ENCODE assay signal across 25 cellular contexts in genomic region chr1:240210026-240210425, GRCh38.
DNase-seq lines count a peak whose midpoint lies in the region; ATAC-seq, FAIRE-seq and TF ChIP-seq lines count a peak whose summit lies in the region.
"Had no signal": no experiment of that assay in that cellular context is flagged by ENCODE, and none has a peak within 500 bp of the region (broad histone marks: within the 10 kb centered on the region; RNA-seq: fewer than 3 reads in every experiment).

No MANE protein-coding gene starts in this region.

- POLR2A ChIA-PET in MCF 10A (lab: Yijun Ruan, JAX) = no interaction called here
- POLR2A ChIA-PET in activated CD4-positive, alpha-beta T cell treated with anti-CD3 and anti-CD28 coated beads, Interleukin-2, amount 10 ng/mL, durations not matched to agents 7 days and 5 days (lab: Charles Lee) = interaction anchor here (0.8 kb wide), 1 partner anchor 1583 kb away, joined by 3 read pairs; no protein-coding TSS in a partner anchor

- H3K4me3 ChIP-seq in mammary epithelial cell (replicated peaks in 1 of 3; ENCODE audit: insufficient read depth in 1 of 3, low read depth in 2 of 3, low read length in 3 of 3) = no peak overlapping the region
- no peak overlapping the region for H3K4me3 ChIP-seq in SJSA1
- H3K4me3 ChIP-seq: GM12878 had no signal

- no peaks in the 10 kb centered on the region for H3K27me3 Mint-ChIP-seq in MCF 10A (ENCODE audit: insufficient read depth, unreplicated experiment)
- H3K27me3 Mint-ChIP-seq in activated CD4-positive, alpha-beta T cell treated with anti-CD3 and anti-CD28 coated beads, Interleukin-2, amount 10 ng/mL, durations not matched to agents 7 days and 5 days = no peaks in the 10 kb centered on the region

- BruUV-seq in MCF 10A (replicated peaks; lab: Mats Ljungman, UMichigan) = no TSS peak
- BruUV-seq in mammary epithelial cell (replicated peaks; lab: Mats Ljungman, UMichigan) = no TSS peak

- no peak for ATAC-seq in stimulated activated naive CD8-positive, alpha-beta T cell treated with anti-CD3 and anti-CD28 coated beads, Interleukin-15, Interleukin-2, amounts not matched to agents 100 U/mL and 50 U/mL, for 24 hours
- ATAC-seq in HG03159 (IDR thresholded peaks at IDR 0.05; ENCODE audit: unreplicated experiment) = no peak
- ATAC-seq: CD8-positive, alpha-beta T cell; GM12878 had no signal

- DNase-seq in MCF 10A (ENCODE audit: unreplicated experiment) (peak; percentile 25), mammary epithelial cell (no peak), SJSA1 (ENCODE audit: low read depth in 1 of 2, low spot score in 2 of 2) (peak in 1 of 2 experiments; percentile 19), iris pigment epithelial cell (ENCODE audit: low read depth) (peak; percentile 14), urothelium cell line (ENCODE audit: low spot score) (no peak)
- DNase-seq in stimulated activated naive CD8-positive, alpha-beta T cell treated with anti-CD3 and anti-CD28 coated beads, Interleukin-15, Interleukin-2, amounts not matched to agents 100 U/mL and 50 U/mL, for 24 hours = no peak
- DNase-seq in activated CD4-positive, alpha-beta T cell treated with anti-CD3 and anti-CD28 coated beads, Interleukin-2, amount 10 ng/mL, durations not matched to agents 7 days and 5 days = no peak
- DNase-seq: ACHN; AML-193; C1 segment of cervical spinal cord; Calu3; CD8-positive, alpha-beta T cell; DMS53; H9; KBM-7; NCI-H1105; NCI-H2029 treated with DMSO at 0.1 percent for 48 hours; NCI-H226; NCI-H510A treated with DMSO at 0.1 percent for 48 hours; NCI-H748 treated with DMSO at 0.1 percent for 48 hours; SHP77 treated with DMSO at 0.1 percent for 48 hours had no signal

- TF ChIP-seq CTCF in MCF 10A (IDR thresholded peaks at IDR 0.05; ENCODE audit: unreplicated experiment) = no peak
- TF ChIP-seq CTCF in mammary epithelial cell (conservative IDR thresholded peaks at IDR 0.05 in 1 of 2, IDR thresholded peaks at IDR 0.05 in 1 of 2; ENCODE audit: extremely low read depth in 1 of 2, insufficient read depth in 1 of 2, low read depth in 1 of 2, low read length in 2 of 2) = no peak

- no peak overlapping the region for H2AFZ ChIP-seq in mammary epithelial cell (ENCODE audit: low read depth, low read length)

- no peaks in the 10 kb centered on the region for H3K79me2 ChIP-seq in mammary epithelial cell (ENCODE audit: insufficient read depth, low read length)

- H3K4me1 Mint-ChIP-seq in MCF 10A (ENCODE audit: insufficient read depth, unreplicated experiment) = peaks cover 5% of the 10 kb centered on the region
- H3K4me1 Mint-ChIP-seq in activated CD4-positive, alpha-beta T cell treated with anti-CD3 and anti-CD28 coated beads, Interleukin-2, amount 10 ng/mL, durations not matched to agents 7 days and 5 days = no peaks in the 10 kb centered on the region
- H3K4me1 Mint-ChIP-seq: H9 had no signal

- no peak overlapping the region for H3K27ac Mint-ChIP-seq in MCF 10A (ENCODE audit: low read depth, unreplicated experiment)
- no peak overlapping the region for H3K27ac Mint-ChIP-seq in activated CD4-positive, alpha-beta T cell treated with anti-CD3 and anti-CD28 coated beads, Interleukin-2, amount 10 ng/mL, durations not matched to agents 7 days and 5 days
- H3K27ac Mint-ChIP-seq: CD8-positive, alpha-beta T cell; H9 had no signal

- no peak overlapping the region for H3K9ac ChIP-seq in mammary epithelial cell (ENCODE audit: insufficient read depth, low read length)

- CTCF ChIA-PET in MCF 10A (lab: Yijun Ruan, JAX) (no interaction called here), mammary epithelial cell (lab: Charles Lee; ENCODE audit: low non-redundant PET) (no interaction called here)
- CTCF ChIA-PET in activated CD4-positive, alpha-beta T cell treated with anti-CD3 and anti-CD28 coated beads, Interleukin-2, amount 10 ng/mL, durations not matched to agents 7 days and 5 days (lab: Charles Lee) = no interaction called here

- H4K20me1 ChIP-seq in mammary epithelial cell (ENCODE audit: insufficient read depth, low read length) = no peaks in the 10 kb centered on the region

- FAIRE-seq in urothelium cell line (lab: Jason Lieb, UNC) = peak; percentile 87
- FAIRE-seq: GM12878 had no signal

- no peaks in the 10 kb centered on the region for H3K36me3 Mint-ChIP-seq in MCF 10A (ENCODE audit: insufficient read depth, unreplicated experiment)
- no peaks in the 10 kb centered on the region for H3K36me3 Mint-ChIP-seq in activated CD4-positive, alpha-beta T cell treated with anti-CD3 and anti-CD28 coated beads, Interleukin-2, amount 10 ng/mL, durations not matched to agents 7 days and 5 days (ENCODE audit: low read depth)
- H3K36me3 Mint-ChIP-seq: CD8-positive, alpha-beta T cell had no signal

- dilution Hi-C loops in mammary epithelial cell (cut with HindIII; ENCODE audit: low sequenced_read_pairs) = no loop called here

- no peaks in the 10 kb centered on the region for H3K36me3 ChIP-seq in mammary epithelial cell (ENCODE audit: insufficient read depth, low read length)
- H3K36me3 ChIP-seq in SJSA1 = peaks cover 3% of the 10 kb centered on the region; the same call in 1 of the 2 replicates

- in situ Hi-C loops in mammary epithelial cell (cut with MboI; ENCODE audit: low sequenced_read_pairs in 2 of 2) = no loop called here

- no peaks in the 10 kb centered on the region for H3K9me3 Mint-ChIP-seq in MCF 10A (ENCODE audit: unreplicated experiment)
- no peaks in the 10 kb centered on the region for H3K9me3 Mint-ChIP-seq in activated CD4-positive, alpha-beta T cell treated with anti-CD3 and anti-CD28 coated beads, Interleukin-2, amount 10 ng/mL, durations not matched to agents 7 days and 5 days
- H3K9me3 Mint-ChIP-seq: CD8-positive, alpha-beta T cell had no signal

- H3K27ac ChIP-seq in mammary epithelial cell (ENCODE audit: insufficient read depth, low read depth, low read length) (no peak overlapping the region), SJSA1 (peak overlapping the region; percentile 29; the same call in 1 of the 2 replicates)
- H3K27ac ChIP-seq: 22Rv1, RWPE1 had no signal

- H3K4me3 Mint-ChIP-seq in MCF 10A (ENCODE audit: unreplicated experiment) = no peak overlapping the region
- no peak overlapping the region for H3K4me3 Mint-ChIP-seq in activated CD4-positive, alpha-beta T cell treated with anti-CD3 and anti-CD28 coated beads, Interleukin-2, amount 10 ng/mL, durations not matched to agents 7 days and 5 days
- H3K4me3 Mint-ChIP-seq: CD8-positive, alpha-beta T cell; H9 had no signal

- WGBS in mammary epithelial cell (ENCODE audit: low coverage, missing lambda C conversion rate) = 27% methylated on average over 4 of the region's 4 CpGs

- H3K9me3 ChIP-seq in mammary epithelial cell (replicated peaks; ENCODE audit: insufficient read depth, low read length) (peaks cover 14% of the 10 kb centered on the region), SJSA1 (replicated peaks) (no peaks in the 10 kb centered on the region)

- no peak overlapping the region for H3K4me2 ChIP-seq in mammary epithelial cell (ENCODE audit: insufficient read depth, low read depth, low read length)

- H3K4me1 ChIP-seq in mammary epithelial cell (ENCODE audit: insufficient read depth, low read length) = no peaks in the 10 kb centered on the region
- peaks cover 3% of the 10 kb centered on the region; the same call in 1 of the 2 replicates for H3K4me1 ChIP-seq in SJSA1 (replicated peaks)

- intact Hi-C loops in MCF 10A (cut with micrococcal nuclease) = no loop called here
- intact Hi-C loops in mammary epithelial cell (cut with micrococcal nuclease) = no loop called here

- H3K27me3 ChIP-seq in mammary epithelial cell (ENCODE audit: insufficient read depth, low read length) = no peaks in the 10 kb centered on the region
- H3K27me3 ChIP-seq in SJSA1 (replicated peaks) = no peaks in the 10 kb centered on the region

Comparison
In these comparisons a context has a peak if more than half of its experiments do, and no peak if none do; other contexts are left out.
1. DNase-seq: peak in MCF 10A (single experiment) and iris pigment epithelial cell (single experiment); none in mammary epithelial cell (single experiment), urothelium cell line (single experiment), stimulated activated naive CD8-positive, alpha-beta T cell treated with anti-CD3 and anti-CD28 coated beads, Interleukin-15, Interleukin-2, amounts not matched to agents 100 U/mL and 50 U/mL, for 24 hours (single experiment) and activated CD4-positive, alpha-beta T cell treated with anti-CD3 and anti-CD28 coated beads, Interleukin-2, amount 10 ng/mL, durations not matched to agents 7 days and 5 days (single experiment).